ENCODE assay signal across 19 cellular contexts in the genomic region with DNA sequence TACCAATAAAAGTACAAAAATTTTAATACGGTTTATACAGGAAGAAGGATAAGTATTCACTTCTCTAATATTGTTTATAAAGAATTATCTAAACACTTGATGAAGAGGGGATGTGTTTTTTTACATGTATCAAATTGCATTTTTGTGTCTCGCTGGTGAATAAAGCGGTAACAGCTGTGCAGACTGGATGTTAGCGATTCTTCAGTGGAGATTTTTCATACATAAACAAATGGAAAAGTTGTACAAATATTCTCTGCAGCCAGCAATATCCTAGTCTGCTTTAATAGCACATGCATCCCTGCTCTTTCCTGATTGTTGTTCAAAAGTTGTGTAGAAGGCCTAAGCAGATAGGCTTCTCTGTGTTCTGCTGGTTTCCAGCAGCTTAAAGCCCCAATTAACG.
"Had no signal": no experiment of that assay in that cellular context is flagged by ENCODE, and none has a peak within 500 bp of the region (broad histone marks: within the 10 kb centered on the region; RNA-seq: fewer than 3 reads in every experiment).

No MANE protein-coding gene starts in this region.

- DNase-seq: effector memory CD8-positive, alpha-beta T cell; foreskin fibroblast; glutamatergic neuron; immature natural killer cell; mesendoderm; naive B cell; nephron progenitor cell; psoas muscle; retina; right lobe of liver; spleen; stimulated activated CD4-positive, alpha-beta T cell treated with anti-CD3 and anti-CD28 coated beads, Interleukin-15, amount 100 ng/mL, for 24 hours; stimulated activated CD4-positive, alpha-beta T cell treated with anti-CD3 and anti-CD28 coated beads, Interleukin-1b, Interleukin-23, amount 100 ng/mL, for 48 hours; stimulated activated CD4-positive, alpha-beta T cell treated with anti-CD3 and anti-CD28 coated beads, Interleukin-4, amount 100 ng/mL, for 24 hours; tibial artery; upper lobe of left lung; uterus had no signal

- ATAC-seq: effector memory CD8-positive, alpha-beta T cell; gastroesophageal sphincter; psoas muscle; right lobe of liver; stimulated activated memory B cell treated with anti-CD40 and anti-IgM and Interleukin-4, amounts not matched to agents 10 μg/mL and 1 μg/mL and 100 μg/mL, for 72 hours had no signal
